Comparison of ENCODE assay signal across 13 cellular contexts in the genomic region with DNA sequence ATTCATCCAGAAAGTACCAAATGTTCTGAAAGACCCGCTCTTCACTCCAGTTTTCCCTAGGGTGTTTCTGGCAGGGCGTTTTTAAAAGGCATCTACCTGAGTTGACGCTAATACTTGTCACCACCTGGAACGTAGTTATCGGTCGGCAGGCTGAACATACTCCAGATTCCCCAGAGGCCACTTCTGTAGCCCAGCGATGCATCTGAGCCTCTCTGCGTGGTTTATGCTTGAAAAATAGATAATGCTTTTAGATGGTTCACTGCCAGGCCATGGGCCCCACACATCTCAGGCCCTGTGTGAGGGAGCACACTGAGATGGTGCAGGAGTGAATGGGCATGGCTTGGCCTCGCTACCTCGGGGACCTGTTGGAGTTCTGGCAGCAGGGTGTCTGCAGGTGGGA. TPM values are rescaled to one million over a fixed set of nuclear protein-coding genes. Genes with fewer than 3 reads are reported as not detected.
DNase-seq lines count a peak whose midpoint lies in the region; ATAC-seq lines count a peak whose summit lies in the region.
"Had no signal": no experiment of that assay in that cellular context is flagged by ENCODE, and none has a peak within 500 bp of the region (broad histone marks: within the 10 kb centered on the region; RNA-seq: fewer than 3 reads in every experiment).

No MANE protein-coding gene starts in this region.

- H3K4me3 Mint-ChIP-seq in activated T-cell treated with anti-CD3 and anti-CD28 coated beads, Interleukin-2, amount 50 U/mL, for 72 hours, result peak overlapping the region; percentile 25 to 33
- H3K4me3 Mint-ChIP-seq in immature natural killer cell, result no peak overlapping the region
- H3K4me3 Mint-ChIP-seq: IgD-negative memory B cell had no signal

- H3K27ac Mint-ChIP-seq in activated T-cell treated with anti-CD3 and anti-CD28 coated beads, Interleukin-2, amount 50 U/mL, for 72 hours, result peak overlapping the region; percentile 90
- H3K27ac Mint-ChIP-seq in immature natural killer cell, result peak overlapping the region in 4 of 6 donors; percentile 39 to 70 (median 66)
- H3K27ac Mint-ChIP-seq: IgD-negative memory B cell had no signal

- H3K27me3 Mint-ChIP-seq in activated T-cell treated with anti-CD3 and anti-CD28 coated beads, Interleukin-2, amount 50 U/mL, for 72 hours (ENCODE audit: low read depth), result peaks cover 7% of the 10 kb centered on the region
- H3K27me3 Mint-ChIP-seq in immature natural killer cell (ENCODE audit: low read depth in 3 of 3), result peaks cover 6 to 9% (median 8%) of the 10 kb centered on the region in 3 donors

- H3K36me3 Mint-ChIP-seq in activated T-cell treated with anti-CD3 and anti-CD28 coated beads, Interleukin-2, amount 50 U/mL, for 72 hours (ENCODE audit: insufficient read depth in 2 of 2), result peaks cover 5 to 9% of the 10 kb centered on the region in 2 donors
- peaks cover 15 to 40% (median 18%) of the 10 kb centered on the region in 3 donors for H3K36me3 Mint-ChIP-seq in immature natural killer cell

- H3K9me3 Mint-ChIP-seq in activated T-cell treated with anti-CD3 and anti-CD28 coated beads, Interleukin-2, amount 50 U/mL, for 72 hours, result no peaks in the 10 kb centered on the region
- no peaks in the 10 kb centered on the region for H3K9me3 Mint-ChIP-seq in immature natural killer cell
- H3K9me3 Mint-ChIP-seq: IgD-negative memory B cell had no signal

- H3K27ac ChIP-seq in temporal lobe (ENCODE audit: low read depth, low read length), result peak overlapping the region; percentile 77

- no peak for DNase-seq in activated T-cell treated with anti-CD3 and anti-CD28 coated beads, Interleukin-2, amount 50 U/mL, for 72 hours
- no peak for DNase-seq in activated T-cell treated with anti-CD3 and anti-CD28 coated beads for 4 hours
- peak; percentile 58 for DNase-seq in SK-N-DZ (ENCODE audit: low spot score)
- DNase-seq in immature natural killer cell, result no peak
- no peak for DNase-seq in inferior parietal cortex (ENCODE audit: extremely low spot score)
- DNase-seq: DND-41; NCI-H2227 treated with DMSO at 0.1 percent for 48 hours; RPMI8226; stimulated activated CD4-positive, alpha-beta T cell treated with anti-CD3 and anti-CD28 coated beads, Interleukin-2, amount 100 ng/mL, for 48 hours had no signal

- ATAC-seq in activated T-cell treated with anti-CD3 and anti-CD28 coated beads, Interleukin-2, amount 50 U/mL, for 72 hours (replicated peaks in 1 of 2), result no peak
- no peak for ATAC-seq in HG03520 (IDR thresholded peaks at IDR 0.05; ENCODE audit: unreplicated experiment)
- no peak for ATAC-seq in HG02973 (IDR thresholded peaks at IDR 0.05; ENCODE audit: unreplicated experiment)

- H3K4me1 Mint-ChIP-seq in activated T-cell treated with anti-CD3 and anti-CD28 coated beads, Interleukin-2, amount 50 U/mL, for 72 hours (ENCODE audit: low read depth), result peaks cover 72% of the 10 kb centered on the region
- peaks cover 43 to 63% of the 10 kb centered on the region in 2 donors for H3K4me1 Mint-ChIP-seq in immature natural killer cell

RNA-seq across cellular contexts. Expression of a gene that starts 33.0 kb away (rescaled TPM):
- 10 to 100 TPM; 18.7 to 28.1 TPM for total RNA-seq in activated T-cell treated with anti-CD3 and anti-CD28 coated beads, Interleukin-2, amount 50 U/mL, for 72 hours
- polyA plus RNA-seq in SK-N-DZ (2014; cell fraction: cytosol; rRNA removed), result 76.0 and 86.7 TPM in 2 replicates
- polyA plus RNA-seq in SK-N-DZ (2014; cell fraction: nucleus; rRNA removed), result 48.3 and 54.0 TPM in 2 replicates
- under 1 TPM in 2 of 3 donors, not detected in 1; 0.26 to 0.30 TPM for polyA plus RNA-seq in immature natural killer cell
- 138 TPM for total RNA-seq in temporal lobe
- polyA plus RNA-seq: IgD-negative memory B cell had no signal

Comparison
In these comparisons a context has a peak if more than half of its experiments do, and no peak if none do; other contexts are left out.
1. H3K4me3 Mint-ChIP-seq: peak in activated T-cell treated with anti-CD3 and anti-CD28 coated beads, Interleukin-2, amount 50 U/mL, for 72 hours (2 of 2); none in immature natural killer cell (0 of 5).